8 cellular contexts compared by ENCODE assay signal in genomic region chr17:43545383-43545632, GRCh38. TPM values are rescaled to one million over a fixed set of nuclear protein-coding genes. Genes with fewer than 3 reads are reported as not detected.
DNase-seq lines count a peak whose midpoint lies in the region; ATAC-seq and TF ChIP-seq lines count a peak whose summit lies in the region.

No MANE protein-coding gene starts in this region.

- no peak overlapping the region for H3K27ac Mint-ChIP-seq in chondrocyte (ENCODE audit: unreplicated experiment)
- peak overlapping the region; percentile 92 for H3K27ac Mint-ChIP-seq in type B pancreatic cell

- peak overlapping the region; percentile 98 for H3K9ac ChIP-seq in mesendoderm (ENCODE audit: low read length)

- H2AK5ac ChIP-seq in mesendoderm (ENCODE audit: low read length) = no peak overlapping the region

- no peaks in the 10 kb centered on the region for H3K27me3 ChIP-seq in Peyer's patch
- H3K27me3 ChIP-seq in mesendoderm (ENCODE audit: insufficient read depth, low read length, poor library complexity) = no peaks in the 10 kb centered on the region

- no CpG with 5 or more reads among the region's 21 CpGs for WGBS in mesendoderm (ENCODE audit: extremely low coverage, insufficient coverage, low lambda C conversion rate)

- H3K4ac ChIP-seq in mesendoderm (ENCODE audit: low read depth, low read length) = peak overlapping the region; percentile 64

- peak overlapping the region; percentile 59 for H3K4me3 Mint-ChIP-seq in chondrocyte (ENCODE audit: unreplicated experiment)
- peak overlapping the region; percentile 88 for H3K4me3 Mint-ChIP-seq in type B pancreatic cell

- peak overlapping the region; percentile 46 for H2BK120ac ChIP-seq in mesendoderm (ENCODE audit: low read depth, low read length)

- no peak overlapping the region for H2BK5ac ChIP-seq in mesendoderm (ENCODE audit: low read length)

- DNase-seq in Peyer's patch = peak in 2 of 3 donors; percentile 53 to 70
- no peak for DNase-seq in chondrocyte (ENCODE audit: low spot score)
- no peak for DNase-seq in mesendoderm
- DNase-seq in type B pancreatic cell (ENCODE audit: extremely low spot score, unreplicated experiment) = no peak
- DNase-seq in A172 (ENCODE audit: low spot score) = no peak
- no peak for DNase-seq in NCI-H1105 treated with DMSO at 0.1 percent for 48 hours (lab: John Stamatoyannopoulos, UW)
- DNase-seq in midbrain (lab: John Stamatoyannopoulos, UW) = no peak

- H3K4me1 ChIP-seq in Peyer's patch = peaks cover 3 to 26% (median 10%) of the 10 kb centered on the region in 4 donors
- peaks cover 19% of the 10 kb centered on the region for H3K4me1 ChIP-seq in mesendoderm (ENCODE audit: control insufficient read depth, low read depth, low read length)

- H3K36me3 ChIP-seq in Peyer's patch = no peaks in the 10 kb centered on the region
- H3K36me3 ChIP-seq in mesendoderm (ENCODE audit: control insufficient read depth, insufficient read depth, low read length) = peaks cover 2% of the 10 kb centered on the region

- no peak overlapping the region for H3K23ac ChIP-seq in mesendoderm (ENCODE audit: low read length)

- no peak overlapping the region for H4K5ac ChIP-seq in mesendoderm (ENCODE audit: low read length)

- TF ChIP-seq CTCF in Peyer's patch (IDR thresholded peaks at IDR 0.05) = no peak
- no peak for TF ChIP-seq CTCF in chondrocyte (IDR thresholded peaks at IDR 0.05)
- TF ChIP-seq CTCF in type B pancreatic cell (conservative IDR thresholded peaks at IDR 0.05) = no peak

- H3K79me2 ChIP-seq in mesendoderm (ENCODE audit: control insufficient read depth, insufficient read depth, low read length) = peaks cover 45% of the 10 kb centered on the region

- H3K9me3 Mint-ChIP-seq in chondrocyte (ENCODE audit: low read depth) (no peaks in the 10 kb centered on the region), type B pancreatic cell (no peaks in the 10 kb centered on the region)

- ATAC-seq in GM19463 (IDR thresholded peaks at IDR 0.05; ENCODE audit: unreplicated experiment) = peak; percentile 23

- H3K27ac ChIP-seq in Peyer's patch = peak overlapping the region in 2 of 4 donors; percentile 1 to 32
- peak overlapping the region; percentile 93 for H3K27ac ChIP-seq in mesendoderm (ENCODE audit: low read depth, low read length)

- H3K36me3 Mint-ChIP-seq in chondrocyte (ENCODE audit: low read depth) (no peaks in the 10 kb centered on the region), type B pancreatic cell (peaks cover 4% of the 10 kb centered on the region)

- no peak overlapping the region for H4K8ac ChIP-seq in mesendoderm (ENCODE audit: low read depth, low read length)

- H3K27me3 Mint-ChIP-seq in chondrocyte (ENCODE audit: low read depth) (peaks cover 29% of the 10 kb centered on the region), type B pancreatic cell (peaks cover 68% of the 10 kb centered on the region)

- peaks cover 20% of the 10 kb centered on the region for H3K79me1 ChIP-seq in mesendoderm (ENCODE audit: low read length)

- H3K9me3 ChIP-seq in Peyer's patch = no peaks in the 10 kb centered on the region

- H3K56ac ChIP-seq in mesendoderm (ENCODE audit: low read length) = peak overlapping the region; percentile 97

- no peak for TF ChIP-seq POLR2A in Peyer's patch (IDR thresholded peaks at IDR 0.05)

- peak overlapping the region; percentile 88 for H3K18ac ChIP-seq in mesendoderm (ENCODE audit: low read length)

- H3K4me1 Mint-ChIP-seq in chondrocyte (ENCODE audit: low read depth) = peaks cover 27% of the 10 kb centered on the region
- H3K4me1 Mint-ChIP-seq in type B pancreatic cell (ENCODE audit: unreplicated experiment) = peaks cover 40% of the 10 kb centered on the region

- peak overlapping the region; percentile 73 for H3K4me2 ChIP-seq in mesendoderm (ENCODE audit: low read length)

- no peak overlapping the region for H2BK15ac ChIP-seq in mesendoderm (replicated peaks; ENCODE audit: low read depth)

- H3K4me3 ChIP-seq in Peyer's patch (peak overlapping the region; percentile 37 to 64 (median 62)), mesendoderm (ENCODE audit: low read length) (peak overlapping the region; percentile 78)

RNA-seq across cellular contexts. Expression of gene ETV4, which starts 0.8 kb away (rescaled TPM):
- total RNA-seq in Peyer's patch (10 to 100 TPM in 2 of 4 donors, 1 to 10 TPM in 2; 3.0 to 20.2 (median 9.3) TPM), chondrocyte (1.1 to 1.2 TPM (median 1.1 TPM) in 3 replicates), type B pancreatic cell (ENCODE audit: low replicate concordance) (18.3 and 28.2 TPM in 2 replicates)
- polyA plus RNA-seq in mesendoderm (2013, experiment 1 of 2) = 116 TPM
- 119 TPM for polyA plus RNA-seq in mesendoderm (2013, experiment 2 of 2)
- total RNA-seq in A172 (2014; rRNA removed; shearing (Covaris generic)) = 13.4 and 14.4 TPM in 2 replicates

Comparison
In these comparisons a context has a peak if more than half of its experiments do, and no peak if none do; other contexts are left out.
1. DNase-seq: peak in Peyer's patch (2 of 3); none in chondrocyte (single experiment), mesendoderm (single experiment), type B pancreatic cell (single experiment), A172 (single experiment), NCI-H1105 treated with DMSO at 0.1 percent for 48 hours (single experiment) and midbrain (single experiment).